11 cellular contexts compared by ENCODE assay signal in genomic region chr14:77045570-77045890, GRCh38. TPM values are rescaled to one million over a fixed set of nuclear protein-coding genes. Genes with fewer than 3 reads are reported as not detected.
DNase-seq lines count a peak whose midpoint lies in the region; ATAC-seq and TF ChIP-seq lines count a peak whose summit lies in the region.
"Had no signal": no experiment of that assay in that cellular context is flagged by ENCODE, and none has a peak within 500 bp of the region (broad histone marks: within the 10 kb centered on the region; RNA-seq: fewer than 3 reads in every experiment).

No MANE protein-coding gene starts in this region.

- DNase-seq in RPMI7951 (ENCODE audit: low read depth) (peak; percentile 51), upper lobe of left lung (peak in 1 of 2 donors; percentile 83), kidney glomerular epithelial cell (lab: John Stamatoyannopoulos, UW) (no peak)
- DNase-seq: NCI-H82, T-helper 17 cell had no signal

- TF ChIP-seq EP300 in upper lobe of left lung (IDR thresholded peaks at IDR 0.05), result peak in 2 of 4 donors; percentile 69 to 82

- H3K27me3 ChIP-seq in muscle layer of duodenum (ENCODE audit: low read depth, low read length) (no peaks in the 10 kb centered on the region), upper lobe of left lung (no peaks in the 10 kb centered on the region)
- H3K27me3 ChIP-seq: neutrophil had no signal

- ATAC-seq in esophagus mucosa (peak; percentile 19), upper lobe of left lung (ENCODE audit: low FRiP score in 2 of 2) (peak; percentile 13 to 85), GM19455 (IDR thresholded peaks at IDR 0.05; ENCODE audit: unreplicated experiment) (no peak), GM21576 (IDR thresholded peaks at IDR 0.05; ENCODE audit: unreplicated experiment) (no peak), GM21619 (IDR thresholded peaks at IDR 0.05; ENCODE audit: unreplicated experiment) (no peak)
- ATAC-seq: T-helper 17 cell had no signal

- peak in 1 of 4 donors; percentile 23 for TF ChIP-seq POLR2A in upper lobe of left lung (IDR thresholded peaks at IDR 0.05)

- peak overlapping the region; percentile 96 for H3K27ac ChIP-seq in muscle layer of duodenum (ENCODE audit: low read length)
- peak overlapping the region; percentile 93 to 100 (median 97) for H3K27ac ChIP-seq in upper lobe of left lung
- H3K27ac ChIP-seq: neutrophil had no signal

- H3K4me1 ChIP-seq in muscle layer of duodenum (ENCODE audit: control insufficient read depth in 1 of 2, insufficient read depth in 2 of 2, low read length in 2 of 2) (peaks cover 48 to 55% of the 10 kb centered on the region in 2 donors), upper lobe of left lung (peaks cover 69 to 75% (median 72%) of the 10 kb centered on the region in 4 donors)

- WGBS in upper lobe of left lung, 2 donors, result 27 to 48% methylated on average over 3 of the region's 3 CpGs

- H3K36me3 ChIP-seq in muscle layer of duodenum (ENCODE audit: control insufficient read depth in 1 of 2, insufficient read depth in 2 of 2, low read length in 2 of 2) (peaks cover 0 to 8% of the 10 kb centered on the region in 2 donors), upper lobe of left lung (no peaks in the 10 kb centered on the region)
- H3K36me3 ChIP-seq: neutrophil had no signal

- no peak for TF ChIP-seq CTCF in upper lobe of left lung (IDR thresholded peaks at IDR 0.05)

- H3K9me3 ChIP-seq in muscle layer of duodenum (ENCODE audit: control insufficient read depth in 1 of 2, low read length in 2 of 2) (no peaks in the 10 kb centered on the region), upper lobe of left lung (no peaks in the 10 kb centered on the region)
- H3K9me3 ChIP-seq: neutrophil had no signal

- H3K4me3 ChIP-seq in muscle layer of duodenum (ENCODE audit: low read depth in 1 of 2, low read length in 2 of 2) (no peak overlapping the region), upper lobe of left lung (no peak overlapping the region)

RNA-seq across cellular contexts. Expression of gene IRF2BPL, which starts 17.0 kb away (rescaled TPM):
- 16.6 and 23.2 TPM in 2 replicates for total RNA-seq in RPMI7951 (2014; rRNA removed; shearing (Covaris generic))
- total RNA-seq in esophagus mucosa (14.2 TPM), upper lobe of left lung (100 to 1,000 TPM in 1 of 6 donors, 10 to 100 TPM in 5; 44.0 to 111 (median 49.6) TPM)

RNA-seq across cellular contexts. Expression of gene CIPC, which starts 52.5 kb away (rescaled TPM):
- total RNA-seq in RPMI7951 (2014; rRNA removed; shearing (Covaris generic)), result 11.1 and 12.0 TPM in 2 replicates
- total RNA-seq in esophagus mucosa, result 19.7 TPM
- 10 to 100 TPM; 25.1 to 42.4 (median 32.7) TPM for total RNA-seq in upper lobe of left lung

Comparison
In these comparisons a context has a peak if more than half of its experiments do, and no peak if none do; other contexts are left out.
1. ATAC-seq: peak in esophagus mucosa (single experiment) and upper lobe of left lung (2 of 2); none in GM19455 (single experiment), GM21576 (single experiment) and GM21619 (single experiment).